Comparison of ENCODE assay signal across 1 cellular context in the genomic region with DNA sequence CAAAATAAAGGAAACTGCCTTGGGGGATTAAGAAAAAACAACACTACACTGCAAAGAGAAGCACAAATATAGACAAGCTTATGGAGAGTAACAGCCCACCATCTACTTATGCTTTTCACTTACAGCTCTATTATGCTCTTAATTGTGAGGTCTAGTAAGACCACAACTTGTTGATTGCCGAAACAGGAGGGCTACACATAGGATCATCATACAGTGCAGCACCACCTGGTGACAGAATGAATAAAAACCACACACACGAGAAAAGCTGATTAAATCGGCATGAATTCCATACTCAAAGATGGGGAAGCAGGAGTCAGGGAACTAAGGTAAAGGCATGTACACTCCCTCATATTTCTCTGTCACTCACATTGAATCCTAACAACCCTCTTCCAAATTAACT.
TF ChIP-seq lines count a peak whose summit lies in the region.

No MANE protein-coding gene starts in this region.

TF ChIP-seq in GM23338, 12 proteins besides CTCF, POLR2A, EP300 and RAD21 (continued from another document):
- TF ChIP-seq, protein P1, sequence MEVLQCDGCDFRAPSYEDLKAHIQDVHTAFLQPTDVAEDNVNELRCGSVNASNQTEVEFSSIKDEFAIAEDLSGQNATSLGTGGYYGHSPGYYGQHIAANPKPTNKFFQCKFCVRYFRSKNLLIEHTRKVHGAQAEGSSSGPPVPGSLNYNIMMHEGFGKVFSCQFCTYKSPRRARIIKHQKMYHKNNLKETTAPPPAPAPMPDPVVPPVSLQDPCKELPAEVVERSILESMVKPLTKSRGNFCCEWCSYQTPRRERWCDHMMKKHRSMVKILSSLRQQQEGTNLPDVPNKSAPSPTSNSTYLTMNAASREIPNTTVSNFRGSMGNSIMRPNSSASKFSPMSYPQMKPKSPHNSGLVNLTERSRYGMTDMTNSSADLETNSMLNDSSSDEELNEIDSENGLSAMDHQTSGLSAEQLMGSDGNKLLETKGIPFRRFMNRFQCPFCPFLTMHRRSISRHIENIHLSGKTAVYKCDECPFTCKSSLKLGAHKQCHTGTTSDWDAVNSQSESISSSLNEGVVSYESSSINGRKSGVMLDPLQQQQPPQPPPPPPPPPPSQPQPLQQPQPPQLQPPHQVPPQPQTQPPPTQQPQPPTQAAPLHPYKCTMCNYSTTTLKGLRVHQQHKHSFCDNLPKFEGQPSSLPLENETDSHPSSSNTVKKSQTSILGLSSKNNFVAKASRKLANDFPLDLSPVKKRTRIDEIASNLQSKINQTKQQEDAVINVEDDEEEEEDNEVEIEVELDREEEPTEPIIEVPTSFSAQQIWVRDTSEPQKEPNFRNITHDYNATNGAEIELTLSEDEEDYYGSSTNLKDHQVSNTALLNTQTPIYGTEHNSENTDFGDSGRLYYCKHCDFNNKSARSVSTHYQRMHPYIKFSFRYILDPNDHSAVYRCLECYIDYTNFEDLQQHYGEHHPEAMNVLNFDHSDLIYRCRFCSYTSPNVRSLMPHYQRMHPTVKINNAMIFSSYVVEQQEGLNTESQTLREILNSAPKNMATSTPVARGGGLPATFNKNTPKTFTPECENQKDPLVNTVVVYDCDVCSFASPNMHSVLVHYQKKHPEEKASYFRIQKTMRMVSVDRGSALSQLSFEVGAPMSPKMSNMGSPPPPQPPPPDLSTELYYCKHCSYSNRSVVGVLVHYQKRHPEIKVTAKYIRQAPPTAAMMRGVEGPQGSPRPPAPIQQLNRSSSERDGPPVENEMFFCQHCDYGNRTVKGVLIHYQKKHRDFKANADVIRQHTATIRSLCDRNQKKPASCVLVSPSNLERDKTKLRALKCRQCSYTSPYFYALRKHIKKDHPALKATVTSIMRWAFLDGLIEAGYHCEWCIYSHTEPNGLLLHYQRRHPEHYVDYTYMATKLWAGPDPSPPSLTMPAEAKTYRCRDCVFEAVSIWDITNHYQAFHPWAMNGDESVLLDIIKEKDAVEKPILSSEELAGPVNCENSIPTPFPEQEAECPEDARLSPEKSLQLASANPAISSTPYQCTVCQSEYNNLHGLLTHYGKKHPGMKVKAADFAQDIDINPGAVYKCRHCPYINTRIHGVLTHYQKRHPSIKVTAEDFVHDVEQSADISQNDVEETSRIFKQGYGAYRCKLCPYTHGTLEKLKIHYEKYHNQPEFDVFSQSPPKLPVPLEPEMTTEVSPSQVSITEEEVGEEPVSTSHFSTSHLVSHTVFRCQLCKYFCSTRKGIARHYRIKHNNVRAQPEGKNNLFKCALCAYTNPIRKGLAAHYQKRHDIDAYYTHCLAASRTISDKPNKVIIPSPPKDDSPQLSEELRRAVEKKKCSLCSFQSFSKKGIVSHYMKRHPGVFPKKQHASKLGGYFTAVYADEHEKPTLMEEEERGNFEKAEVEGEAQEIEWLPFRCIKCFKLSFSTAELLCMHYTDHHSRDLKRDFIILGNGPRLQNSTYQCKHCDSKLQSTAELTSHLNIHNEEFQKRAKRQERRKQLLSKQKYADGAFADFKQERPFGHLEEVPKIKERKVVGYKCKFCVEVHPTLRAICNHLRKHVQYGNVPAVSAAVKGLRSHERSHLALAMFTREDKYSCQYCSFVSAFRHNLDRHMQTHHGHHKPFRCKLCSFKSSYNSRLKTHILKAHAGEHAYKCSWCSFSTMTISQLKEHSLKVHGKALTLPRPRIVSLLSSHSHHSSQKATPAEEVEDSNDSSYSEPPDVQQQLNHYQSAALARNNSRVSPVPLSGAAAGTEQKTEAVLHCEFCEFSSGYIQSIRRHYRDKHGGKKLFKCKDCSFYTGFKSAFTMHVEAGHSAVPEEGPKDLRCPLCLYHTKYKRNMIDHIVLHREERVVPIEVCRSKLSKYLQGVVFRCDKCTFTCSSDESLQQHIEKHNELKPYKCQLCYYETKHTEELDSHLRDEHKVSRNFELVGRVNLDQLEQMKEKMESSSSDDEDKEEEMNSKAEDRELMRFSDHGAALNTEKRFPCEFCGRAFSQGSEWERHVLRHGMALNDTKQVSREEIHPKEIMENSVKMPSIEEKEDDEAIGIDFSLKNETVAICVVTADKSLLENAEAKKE (CRISPR knock-in tag; IDR thresholded peaks at IDR 0.05), result no peak
- TF ChIP-seq EZH2 (IDR thresholded peaks at IDR 0.05; ENCODE audit: low read depth, unreplicated experiment), result no peak
- TF ChIP-seq EZH2phosphoT487 (IDR thresholded peaks at IDR 0.05; ENCODE audit: unreplicated experiment), result no peak
- no peak for TF ChIP-seq POLR2AphosphoS5 (IDR thresholded peaks at IDR 0.05; ENCODE audit: low read depth)
- TF ChIP-seq JUNB (IDR thresholded peaks at IDR 0.05; ENCODE audit: unreplicated experiment), result no peak
- no peak for TF ChIP-seq REST (IDR thresholded peaks at IDR 0.05; ENCODE audit: unreplicated experiment)
TF ChIP-seq in GM23338: peak in this region for 0.
